In the genomic region with DNA sequence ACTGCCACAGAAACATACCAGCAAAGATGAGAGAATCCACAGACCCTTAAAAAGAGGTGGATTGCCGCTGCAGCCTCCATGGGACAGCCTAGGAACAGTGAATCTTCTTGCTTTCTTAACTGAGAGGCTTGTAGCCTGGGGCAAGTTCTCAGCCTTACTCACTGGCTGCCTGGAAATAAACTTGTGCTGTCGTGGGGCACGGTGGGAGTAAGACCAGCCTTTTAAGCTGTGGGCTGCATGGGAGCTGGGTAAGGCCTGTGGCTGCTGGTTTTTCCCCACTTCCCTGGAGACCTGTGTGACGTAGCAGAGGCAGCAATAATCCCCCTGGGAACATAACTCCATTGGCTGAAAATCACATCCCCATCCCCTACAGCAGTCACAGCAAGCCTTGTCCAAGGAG, we compare ENCODE assay signal across 18 cellular contexts. TPM values are rescaled to one million over a fixed set of nuclear protein-coding genes. Genes with fewer than 3 reads are reported as not detected.
DNase-seq lines count a peak whose midpoint lies in the region; ATAC-seq and TF ChIP-seq lines count a peak whose summit lies in the region.
"Had no signal": no experiment of that assay in that cellular context is flagged by ENCODE, and none has a peak within 500 bp of the region (broad histone marks: within the 10 kb centered on the region; RNA-seq: fewer than 3 reads in every experiment).

No MANE protein-coding gene starts in this region.

- H3K27me3 Mint-ChIP-seq in GM23338 (ENCODE audit: insufficient read depth, low read depth, poor library complexity) (no peaks in the 10 kb centered on the region), natural killer cell (ENCODE audit: low read depth in 2 of 2) (no peaks in the 10 kb centered on the region)
- H3K27me3 Mint-ChIP-seq: CD4-positive, alpha-beta memory T cell had no signal

- intact Hi-C loops in natural killer cell (cut with micrococcal nuclease) = no loop called here

- H3K4me1 Mint-ChIP-seq in GM23338 (no peaks in the 10 kb centered on the region), natural killer cell (peaks cover 51 to 69% of the 10 kb centered on the region in 2 donors)

- H3K27me3 ChIP-seq in DND-41 (ENCODE audit: insufficient read depth, low read length, poor library complexity) = no peaks in the 10 kb centered on the region
- no peaks in the 10 kb centered on the region for H3K27me3 ChIP-seq in GM23338 (ENCODE audit: insufficient read depth)

- no peaks in the 10 kb centered on the region for H3K36me3 Mint-ChIP-seq in GM23338 (ENCODE audit: low read depth)
- H3K36me3 Mint-ChIP-seq in natural killer cell = peaks cover 22% of the 10 kb centered on the region

- H3K9me3 ChIP-seq in DND-41 (ENCODE audit: insufficient read depth, low read length, severe bottlenecking) = no peaks in the 10 kb centered on the region

- H2AFZ ChIP-seq in DND-41 (ENCODE audit: low read depth, low read length) = peak overlapping the region; percentile 57
- H2AFZ ChIP-seq in GM23338 = 0 out of 2 replicates have a peak overlapping the region, but pooled peaks have one; percentile 23
- H2AFZ ChIP-seq: PC-9 had no signal

- H3K9me2 ChIP-seq in GM23338 (ENCODE audit: insufficient read depth) = no peaks in the 10 kb centered on the region

- no peaks in the 10 kb centered on the region for H3F3A ChIP-seq in GM23338 (replicated peaks; ENCODE audit: low read depth)

- peak overlapping the region; percentile 62 for H3K27ac ChIP-seq in DND-41 (ENCODE audit: low read length)
- H3K27ac ChIP-seq in GM23338 (ENCODE audit: low read depth) = no peak overlapping the region
- H3K27ac ChIP-seq: PC-9 had no signal

- H4K20me1 ChIP-seq in DND-41 (ENCODE audit: insufficient read depth, low read length) (no peaks in the 10 kb centered on the region), GM23338 (replicated peaks; ENCODE audit: insufficient read depth) (no peaks in the 10 kb centered on the region)

- H3K4me1 ChIP-seq in DND-41 (ENCODE audit: insufficient read depth, low read length) (peaks cover 16% of the 10 kb centered on the region), GM23338 (ENCODE audit: insufficient read depth) (no peaks in the 10 kb centered on the region)

- DNase-seq in DND-41 (peak; percentile 30), GM23338 (ENCODE audit: low spot score) (no peak), T1000 (lab: John Stamatoyannopoulos, UW) (peak; percentile 38), natural killer cell (no peak), DMS79 (lab: John Stamatoyannopoulos, UW) (no peak), activated gamma-delta T cell treated with Interleukin-2 at 50 U/mL for 16 hours (no peak)
- DNase-seq: AML-193; CD4-positive, alpha-beta memory T cell; H7; Kasumi-1; NCI-H1694 treated with DMSO at 0.1 percent for 48 hours; NCI-H446; PC-9; T-helper 2 cell had no signal

- H3K27ac Mint-ChIP-seq in GM23338 (no peak overlapping the region), natural killer cell (peak overlapping the region; percentile 35 to 86)

- H3K9me3 Mint-ChIP-seq in GM23338 = no peaks in the 10 kb centered on the region
- peaks cover 2 to 6% of the 10 kb centered on the region in 2 donors for H3K9me3 Mint-ChIP-seq in natural killer cell

- no peak overlapping the region for H3K4me3 Mint-ChIP-seq in GM23338
- H3K4me3 Mint-ChIP-seq in natural killer cell = peak overlapping the region; percentile 22
- H3K4me3 Mint-ChIP-seq: CD4-positive, alpha-beta memory T cell had no signal

- H3K4me2 ChIP-seq in DND-41 (ENCODE audit: insufficient read depth, low read length) (no peak overlapping the region), GM23338 (no peak overlapping the region)
- H3K4me2 ChIP-seq: PC-9 had no signal

- no peaks in the 10 kb centered on the region for H3K36me3 ChIP-seq in DND-41 (ENCODE audit: insufficient read depth, low read length)
- H3K36me3 ChIP-seq in GM23338 (ENCODE audit: insufficient read depth) = no peaks in the 10 kb centered on the region

- TF ChIP-seq CTCF in DND-41 (IDR thresholded peaks at IDR 0.05; ENCODE audit: borderline replicate concordance, extremely low read depth, low read length, poor library complexity, severe bottlenecking) (no peak), GM23338 (conservative IDR thresholded peaks at IDR 0.05; ENCODE audit: low read depth in 2 of 2) (no peak), natural killer cell (IDR thresholded peaks at IDR 0.05) (no peak)

- H3K4me3 ChIP-seq in DND-41 (ENCODE audit: low read depth in 1 of 2, low read length in 2 of 2) (no peak overlapping the region), GM23338 (no peak overlapping the region)
- H3K4me3 ChIP-seq: PC-9 had no signal

- ATAC-seq in DND-41 (ENCODE audit: insufficient read depth, low read depth) (peak; percentile 66), GM23338 (no peak), natural killer cell (no peak), GM21515 (IDR thresholded peaks at IDR 0.05; ENCODE audit: unreplicated experiment) (no peak), HG02571 (IDR thresholded peaks at IDR 0.05; ENCODE audit: unreplicated experiment) (no peak)
- ATAC-seq: HepG2 had no signal

- H3K9ac ChIP-seq in DND-41 (ENCODE audit: low read depth, low read length) = no peak overlapping the region

- no peaks in the 10 kb centered on the region for H3K79me2 ChIP-seq in DND-41 (ENCODE audit: insufficient read depth, low read length)
- H3K79me2 ChIP-seq in GM23338 (replicated peaks; ENCODE audit: insufficient read depth) = no peaks in the 10 kb centered on the region

TF ChIP-seq in GM23338, 12 proteins besides CTCF, POLR2A, EP300 and RAD21 (continues in another document):
- TF ChIP-seq EZH2 (IDR thresholded peaks at IDR 0.05; ENCODE audit: low read depth, unreplicated experiment) = no peak
- TF ChIP-seq, protein P1, sequence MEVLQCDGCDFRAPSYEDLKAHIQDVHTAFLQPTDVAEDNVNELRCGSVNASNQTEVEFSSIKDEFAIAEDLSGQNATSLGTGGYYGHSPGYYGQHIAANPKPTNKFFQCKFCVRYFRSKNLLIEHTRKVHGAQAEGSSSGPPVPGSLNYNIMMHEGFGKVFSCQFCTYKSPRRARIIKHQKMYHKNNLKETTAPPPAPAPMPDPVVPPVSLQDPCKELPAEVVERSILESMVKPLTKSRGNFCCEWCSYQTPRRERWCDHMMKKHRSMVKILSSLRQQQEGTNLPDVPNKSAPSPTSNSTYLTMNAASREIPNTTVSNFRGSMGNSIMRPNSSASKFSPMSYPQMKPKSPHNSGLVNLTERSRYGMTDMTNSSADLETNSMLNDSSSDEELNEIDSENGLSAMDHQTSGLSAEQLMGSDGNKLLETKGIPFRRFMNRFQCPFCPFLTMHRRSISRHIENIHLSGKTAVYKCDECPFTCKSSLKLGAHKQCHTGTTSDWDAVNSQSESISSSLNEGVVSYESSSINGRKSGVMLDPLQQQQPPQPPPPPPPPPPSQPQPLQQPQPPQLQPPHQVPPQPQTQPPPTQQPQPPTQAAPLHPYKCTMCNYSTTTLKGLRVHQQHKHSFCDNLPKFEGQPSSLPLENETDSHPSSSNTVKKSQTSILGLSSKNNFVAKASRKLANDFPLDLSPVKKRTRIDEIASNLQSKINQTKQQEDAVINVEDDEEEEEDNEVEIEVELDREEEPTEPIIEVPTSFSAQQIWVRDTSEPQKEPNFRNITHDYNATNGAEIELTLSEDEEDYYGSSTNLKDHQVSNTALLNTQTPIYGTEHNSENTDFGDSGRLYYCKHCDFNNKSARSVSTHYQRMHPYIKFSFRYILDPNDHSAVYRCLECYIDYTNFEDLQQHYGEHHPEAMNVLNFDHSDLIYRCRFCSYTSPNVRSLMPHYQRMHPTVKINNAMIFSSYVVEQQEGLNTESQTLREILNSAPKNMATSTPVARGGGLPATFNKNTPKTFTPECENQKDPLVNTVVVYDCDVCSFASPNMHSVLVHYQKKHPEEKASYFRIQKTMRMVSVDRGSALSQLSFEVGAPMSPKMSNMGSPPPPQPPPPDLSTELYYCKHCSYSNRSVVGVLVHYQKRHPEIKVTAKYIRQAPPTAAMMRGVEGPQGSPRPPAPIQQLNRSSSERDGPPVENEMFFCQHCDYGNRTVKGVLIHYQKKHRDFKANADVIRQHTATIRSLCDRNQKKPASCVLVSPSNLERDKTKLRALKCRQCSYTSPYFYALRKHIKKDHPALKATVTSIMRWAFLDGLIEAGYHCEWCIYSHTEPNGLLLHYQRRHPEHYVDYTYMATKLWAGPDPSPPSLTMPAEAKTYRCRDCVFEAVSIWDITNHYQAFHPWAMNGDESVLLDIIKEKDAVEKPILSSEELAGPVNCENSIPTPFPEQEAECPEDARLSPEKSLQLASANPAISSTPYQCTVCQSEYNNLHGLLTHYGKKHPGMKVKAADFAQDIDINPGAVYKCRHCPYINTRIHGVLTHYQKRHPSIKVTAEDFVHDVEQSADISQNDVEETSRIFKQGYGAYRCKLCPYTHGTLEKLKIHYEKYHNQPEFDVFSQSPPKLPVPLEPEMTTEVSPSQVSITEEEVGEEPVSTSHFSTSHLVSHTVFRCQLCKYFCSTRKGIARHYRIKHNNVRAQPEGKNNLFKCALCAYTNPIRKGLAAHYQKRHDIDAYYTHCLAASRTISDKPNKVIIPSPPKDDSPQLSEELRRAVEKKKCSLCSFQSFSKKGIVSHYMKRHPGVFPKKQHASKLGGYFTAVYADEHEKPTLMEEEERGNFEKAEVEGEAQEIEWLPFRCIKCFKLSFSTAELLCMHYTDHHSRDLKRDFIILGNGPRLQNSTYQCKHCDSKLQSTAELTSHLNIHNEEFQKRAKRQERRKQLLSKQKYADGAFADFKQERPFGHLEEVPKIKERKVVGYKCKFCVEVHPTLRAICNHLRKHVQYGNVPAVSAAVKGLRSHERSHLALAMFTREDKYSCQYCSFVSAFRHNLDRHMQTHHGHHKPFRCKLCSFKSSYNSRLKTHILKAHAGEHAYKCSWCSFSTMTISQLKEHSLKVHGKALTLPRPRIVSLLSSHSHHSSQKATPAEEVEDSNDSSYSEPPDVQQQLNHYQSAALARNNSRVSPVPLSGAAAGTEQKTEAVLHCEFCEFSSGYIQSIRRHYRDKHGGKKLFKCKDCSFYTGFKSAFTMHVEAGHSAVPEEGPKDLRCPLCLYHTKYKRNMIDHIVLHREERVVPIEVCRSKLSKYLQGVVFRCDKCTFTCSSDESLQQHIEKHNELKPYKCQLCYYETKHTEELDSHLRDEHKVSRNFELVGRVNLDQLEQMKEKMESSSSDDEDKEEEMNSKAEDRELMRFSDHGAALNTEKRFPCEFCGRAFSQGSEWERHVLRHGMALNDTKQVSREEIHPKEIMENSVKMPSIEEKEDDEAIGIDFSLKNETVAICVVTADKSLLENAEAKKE (CRISPR knock-in tag; IDR thresholded peaks at IDR 0.05) = no peak
- no peak for TF ChIP-seq EZH2phosphoT487 (IDR thresholded peaks at IDR 0.05; ENCODE audit: unreplicated experiment)
- no peak for TF ChIP-seq POLR2AphosphoS5 (IDR thresholded peaks at IDR 0.05; ENCODE audit: low read depth)

RNA-seq across cellular contexts. Expression of a gene that starts 30.8 kb away (rescaled TPM):
- not detected in 2 replicates for total RNA-seq in GM23338 (2014; rRNA removed; shearing (Covaris generic))
- not detected in 2 replicates for polyA plus RNA-seq in GM23338 (2016; fragmentation: Nextera tagmentation; extraction: Ambion mirVana)
- 10 to 100 TPM; 30.4 to 93.4 (median 60.8) TPM for total RNA-seq in natural killer cell
- total RNA-seq: A673, H7, HepG2, PC-9 had no signal
- polyA plus RNA-seq: HepG2 had no signal

Comparison
In these comparisons a context has a peak if more than half of its experiments do, and no peak if none do; other contexts are left out.
1. DNase-seq: peak in DND-41 (single experiment) and T1000 (single experiment); none in GM23338 (single experiment), natural killer cell (single experiment), DMS79 (single experiment) and activated gamma-delta T cell treated with Interleukin-2 at 50 U/mL for 16 hours (single experiment).
2. RNA of a gene that starts 30.8 kb away (total RNA-seq): 30.4 to 93.4 TPM in natural killer cell; not detected in GM23338; every median in the first group is over 10 times any median in the second.